ENCODE assay signal across 15 cellular contexts in genomic region chr22:17484608-17485007, GRCh38.
DNase-seq lines count a peak whose midpoint lies in the region; ATAC-seq and TF ChIP-seq lines count a peak whose summit lies in the region.
"Had no signal": no experiment of that assay in that cellular context is flagged by ENCODE, and none has a peak within 500 bp of the region (broad histone marks: within the 10 kb centered on the region; RNA-seq: fewer than 3 reads in every experiment).

No MANE protein-coding gene starts in this region.

- H3K9me3 Mint-ChIP-seq in glutamatergic neuron (ENCODE audit: unreplicated experiment) (no peaks in the 10 kb centered on the region), nephron progenitor cell (peaks cover 5% of the 10 kb centered on the region)
- H3K9me3 Mint-ChIP-seq: CD8-positive, alpha-beta T cell had no signal

- H3K27ac ChIP-seq in left ventricle myocardium inferior (replicated peaks): peak overlapping the region; percentile 84
- H3K27ac ChIP-seq: C4-2B had no signal

- no peaks in the 10 kb centered on the region for H3K9me3 ChIP-seq in left ventricle myocardium inferior (replicated peaks)
- H3K9me3 ChIP-seq: HAP-1 had no signal

- no peaks in the 10 kb centered on the region for H3K27me3 ChIP-seq in left ventricle myocardium inferior (ENCODE audit: low read depth)

- peaks cover 24% of the 10 kb centered on the region for H3K4me1 ChIP-seq in left ventricle myocardium inferior

- ATAC-seq in left cardiac atrium (no peak), GM21737 (IDR thresholded peaks at IDR 0.05; ENCODE audit: unreplicated experiment) (no peak)
- ATAC-seq: CD8-positive, alpha-beta T cell had no signal

- H3K4me3 ChIP-seq in left ventricle myocardium inferior: no peak overlapping the region
- H3K4me3 ChIP-seq: HAP-1 had no signal

- TF ChIP-seq CTCF in left ventricle myocardium inferior (IDR thresholded peaks at IDR 0.05; ENCODE audit: borderline replicate concordance) (no peak), glutamatergic neuron (IDR thresholded peaks at IDR 0.05; ENCODE audit: partially characterized antibody, unreplicated experiment) (no peak), nephron progenitor cell (IDR thresholded peaks at IDR 0.05) (no peak)

- H3K27ac Mint-ChIP-seq in glutamatergic neuron (ENCODE audit: unreplicated experiment) (peak overlapping the region; percentile 25), nephron progenitor cell (peak overlapping the region; percentile 42)
- H3K27ac Mint-ChIP-seq: B cell; CD8-positive, alpha-beta T cell had no signal

- intact Hi-C loops in left ventricle myocardium inferior (cut with micrococcal nuclease): no loop called here
- intact Hi-C loops in left cardiac atrium (cut with DNase I): no loop called here

- H3K36me3 Mint-ChIP-seq in glutamatergic neuron (ENCODE audit: unreplicated experiment): no peaks in the 10 kb centered on the region
- H3K36me3 Mint-ChIP-seq in nephron progenitor cell (ENCODE audit: low read depth): peaks cover 85% of the 10 kb centered on the region
- H3K36me3 Mint-ChIP-seq: CD8-positive, alpha-beta T cell had no signal

- H3K4me1 Mint-ChIP-seq in glutamatergic neuron (ENCODE audit: low read depth, unreplicated experiment) (peaks cover 6% of the 10 kb centered on the region), nephron progenitor cell (no peaks in the 10 kb centered on the region)

- no peak overlapping the region for H3K4me3 Mint-ChIP-seq in glutamatergic neuron (ENCODE audit: unreplicated experiment)
- no peak overlapping the region for H3K4me3 Mint-ChIP-seq in nephron progenitor cell
- H3K4me3 Mint-ChIP-seq: B cell; CD8-positive, alpha-beta T cell had no signal

- DNase-seq in left ventricle myocardium inferior: no peak
- DNase-seq in left cardiac atrium: no peak
- DNase-seq in glutamatergic neuron: no peak
- DNase-seq in nephron progenitor cell: no peak
- no peak for DNase-seq in RPMI8226
- DNase-seq in hepatic stellate cell (ENCODE audit: low spot score): no peak
- DNase-seq: CD8-positive, alpha-beta T cell; COR-L47; DMS153; DMS79 treated with DMSO at 0.1 percent for 48 hours; EL had no signal

- H3K36me3 ChIP-seq in left ventricle myocardium inferior: no peaks in the 10 kb centered on the region
- H3K36me3 ChIP-seq: HAP-1 had no signal

- H3K27me3 Mint-ChIP-seq in glutamatergic neuron (ENCODE audit: unreplicated experiment): peaks cover 8% of the 10 kb centered on the region
- no peaks in the 10 kb centered on the region for H3K27me3 Mint-ChIP-seq in nephron progenitor cell (ENCODE audit: low read depth, poor library complexity)
